ENCODE assay signal across 22 cellular contexts in the genomic region with DNA sequence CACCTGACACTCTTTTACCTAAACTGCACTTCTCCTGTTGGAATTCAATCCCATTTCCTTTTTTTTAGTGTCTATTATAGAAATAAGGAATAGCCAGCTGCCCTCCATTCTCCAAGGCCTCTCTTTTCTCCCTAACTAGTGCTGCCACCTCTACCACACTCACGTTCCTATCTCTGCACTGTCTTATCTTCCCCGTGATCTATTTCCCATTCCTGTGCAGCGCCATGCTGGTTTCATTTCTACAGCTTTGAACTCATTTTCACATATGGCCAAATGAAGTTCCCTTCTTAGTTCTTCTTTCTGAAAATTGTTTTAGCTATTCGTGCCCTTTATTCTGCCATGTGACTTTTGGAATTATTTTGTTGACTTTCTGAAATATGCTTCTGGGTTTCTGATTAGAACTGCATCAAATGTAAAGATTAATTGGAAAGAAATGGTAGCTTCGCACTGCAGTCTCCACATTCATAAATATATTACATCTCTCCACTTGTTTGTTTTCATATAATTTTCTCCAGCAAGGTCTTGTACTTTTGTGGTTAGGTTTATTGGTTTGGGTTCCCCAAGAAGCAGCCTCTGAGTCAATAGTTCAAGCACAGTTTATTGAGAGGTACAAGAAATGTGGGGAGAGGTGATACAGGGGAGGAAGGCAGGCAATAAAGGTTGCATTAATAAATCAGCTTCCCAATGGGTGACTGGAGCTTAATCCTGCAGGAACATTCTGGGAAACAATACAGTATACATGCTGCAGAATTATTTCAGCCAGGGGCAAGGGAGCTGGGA. TPM values are rescaled to one million over a fixed set of nuclear protein-coding genes. Genes with fewer than 3 reads are reported as not detected.
DNase-seq lines count a peak whose midpoint lies in the region; ATAC-seq and TF ChIP-seq lines count a peak whose summit lies in the region.
"Had no signal": no experiment of that assay in that cellular context is flagged by ENCODE, and none has a peak within 500 bp of the region (broad histone marks: within the 10 kb centered on the region; RNA-seq: fewer than 3 reads in every experiment).

No MANE protein-coding gene starts in this region.

- no peak for TF ChIP-seq POLR2A in tibial nerve (IDR thresholded peaks at IDR 0.05)

- TF ChIP-seq EP300 in tibial nerve (IDR thresholded peaks at IDR 0.05): no peak

- DNase-seq in NCI-H2171 treated with DMSO at 0.1 percent for 48 hours (lab: John Stamatoyannopoulos, UW) (peak; percentile 30), NCI-H2171 (lab: John Stamatoyannopoulos, UW) (no peak), LHCN-M2 (ENCODE audit: low read depth) (peak; percentile 52), WERI-Rb-1 (no peak), G401 (ENCODE audit: low spot score) (no peak), tibial nerve (ENCODE audit: low spot score in 2 of 2) (no peak)
- DNase-seq: 8988T; ACHN; AML-193; BE2C; CD4-positive, alpha-beta T cell; CD8-positive, alpha-beta memory T cell; DMS79; EL; GF-D8; GM23248; H7; HCEC 1CT had no signal

- H3K4me3 ChIP-seq in WERI-Rb-1 (ENCODE audit: low read depth, low read length) (no peak overlapping the region), tibial nerve (no peak overlapping the region)
- H3K4me3 ChIP-seq: A549; BLaER1 treated with 17β-estradiol and CSF1 and Interleukin-3, amounts not matched to agents 10 nM and 100 nM; GM23248 had no signal

- no peak for TF ChIP-seq CTCF in WERI-Rb-1 (IDR thresholded peaks at IDR 0.05; ENCODE audit: low read depth, low read length)
- no peak for TF ChIP-seq CTCF in tibial nerve (IDR thresholded peaks at IDR 0.05)

- in situ Hi-C loops in G401 (cut with HindIII; ENCODE audit: low sequenced_read_pairs): no loop called here

- no peaks in the 10 kb centered on the region for H3K27me3 ChIP-seq in WERI-Rb-1 (ENCODE audit: insufficient read depth, low read depth, severe bottlenecking)
- H3K27me3 ChIP-seq in tibial nerve: no peaks in the 10 kb centered on the region
- H3K27me3 ChIP-seq: BE2C; BLaER1 treated with 17β-estradiol and CSF1 and Interleukin-3, amounts not matched to agents 10 nM and 100 nM had no signal

- 79 to 84% methylated on average over 5 of the region's 5 CpGs for WGBS in tibial nerve, 2 donors

- H3K9me3 ChIP-seq in WERI-Rb-1 (ENCODE audit: severe bottlenecking): no peaks in the 10 kb centered on the region
- H3K9me3 ChIP-seq in tibial nerve: no peaks in the 10 kb centered on the region
- H3K9me3 ChIP-seq: A549; BE2C; BLaER1 treated with 17β-estradiol and CSF1 and Interleukin-3, amounts not matched to agents 10 nM and 100 nM had no signal

- ATAC-seq in HG02610 (IDR thresholded peaks at IDR 0.05; ENCODE audit: unreplicated experiment): no peak
- ATAC-seq: A549 had no signal

- peak overlapping the region; percentile 51 for H3K27ac ChIP-seq in WERI-Rb-1
- no peak overlapping the region for H3K27ac ChIP-seq in tibial nerve
- H3K27ac ChIP-seq: A549; BLaER1 treated with 17β-estradiol and CSF1 and Interleukin-3, amounts not matched to agents 10 nM and 100 nM; GM23248 had no signal

- H3K36me3 ChIP-seq in WERI-Rb-1: no peaks in the 10 kb centered on the region
- no peaks in the 10 kb centered on the region for H3K36me3 ChIP-seq in tibial nerve
- H3K36me3 ChIP-seq: BE2C; BLaER1 treated with 17β-estradiol and CSF1 and Interleukin-3, amounts not matched to agents 10 nM and 100 nM had no signal

- H3K4me1 ChIP-seq in tibial nerve: no peaks in the 10 kb centered on the region
- H3K4me1 ChIP-seq: A549; BE2C; BLaER1 treated with 17β-estradiol and CSF1 and Interleukin-3, amounts not matched to agents 10 nM and 100 nM had no signal

RNA-seq across cellular contexts. Expression of a gene that starts 43.7 kb away (rescaled TPM):
- total RNA-seq in LHCN-M2 (2014; rRNA removed) (3.3 and 5.7 TPM in 2 replicates), tibial nerve (1 to 10 TPM in 2 of 4 donors, under 1 TPM in 1, not detected in 1; 0.39 to 4.5 (median 1.3) TPM)
- 1.1 TPM for polyA plus RNA-seq in LHCN-M2 (2012)
- not detected in 2 replicates for total RNA-seq in G401 (2014; rRNA removed; shearing (Covaris generic))
- total RNA-seq: CD4-positive, alpha-beta T cell; CD8-positive, alpha-beta memory T cell; GM23248 had no signal
- polyA plus RNA-seq: A549; CD14-positive monocyte; CD8-positive, alpha-beta memory T cell; GM23248 had no signal

Comparison
In these comparisons a context has a peak if more than half of its experiments do, and no peak if none do; other contexts are left out.
1. DNase-seq: peak in NCI-H2171 treated with DMSO at 0.1 percent for 48 hours (single experiment) and LHCN-M2 (single experiment); none in NCI-H2171 (single experiment), WERI-Rb-1 (single experiment), G401 (single experiment) and tibial nerve (0 of 2).